11 cellular contexts compared by ENCODE assay signal in genomic region chr19:45323671-45324081, GRCh38. TPM values are rescaled to one million over a fixed set of nuclear protein-coding genes. Genes with fewer than 3 reads are reported as not detected.
DNase-seq lines count a peak whose midpoint lies in the region; ATAC-seq, FAIRE-seq and TF ChIP-seq lines count a peak whose summit lies in the region.
"Had no signal": no experiment of that assay in that cellular context is flagged by ENCODE, and none has a peak within 500 bp of the region (broad histone marks: within the 10 kb centered on the region; RNA-seq: fewer than 3 reads in every experiment).

No MANE protein-coding gene starts in this region.

- TF ChIP-seq CTCF in GM23338 (conservative IDR thresholded peaks at IDR 0.05; ENCODE audit: low read depth in 2 of 2) (no peak), K562 (IDR thresholded peaks at IDR 0.05 in 2 of 3, conservative IDR thresholded peaks at IDR 0.05 in 1 of 3; ENCODE audit: insufficient read depth in 2 of 3, low read depth in 1 of 3, low read length in 3 of 3) (no peak), retinal pigment epithelial cell (conservative IDR thresholded peaks at IDR 0.05; ENCODE audit: low read depth, low read length) (no peak)

- H3K4me3 Mint-ChIP-seq in GM23338, result peak overlapping the region; percentile 60
- no peak overlapping the region for H3K4me3 Mint-ChIP-seq in T-helper 2 cell treated with Interferon-gamma antibody and Interleukin-4, amounts not matched to agents 5 μg/mL and 100 μg/mL, for 36 hours

- TF ChIP-seq EP300 in K562 (IDR thresholded peaks at IDR 0.05; ENCODE audit: low read length), result no peak

- no peak overlapping the region for H3K27ac ChIP-seq in GM23338 (ENCODE audit: low read depth)
- no peak overlapping the region for H3K27ac ChIP-seq in K562 (ENCODE audit: extremely low read depth, low read depth, low read length)
- no peak overlapping the region for H3K27ac ChIP-seq in iPS DF 6.9 (ENCODE audit: low read length)

- no peak overlapping the region for H3K27ac Mint-ChIP-seq in GM23338
- H3K27ac Mint-ChIP-seq in T-helper 2 cell treated with Interferon-gamma antibody and Interleukin-4, amounts not matched to agents 5 μg/mL and 100 μg/mL, for 36 hours, result no peak overlapping the region

- DNase-seq in GM23338 (ENCODE audit: low spot score), result peak; percentile 75
- peak in 1 of 4 experiments; percentile 44 for DNase-seq in K562 (ENCODE audit: extremely low read depth in 1 of 4, low spot score in 3 of 4)
- no peak for DNase-seq in iPS DF 6.9 (ENCODE audit: low read depth, low spot score)
- no peak for DNase-seq in retinal pigment epithelial cell (ENCODE audit: low read depth)
- DNase-seq in T-helper 2 cell treated with Interferon-gamma antibody and Interleukin-4, amounts not matched to agents 5 μg/mL and 100 μg/mL, for 36 hours (ENCODE audit: low spot score), result no peak
- no peak for DNase-seq in GM19240 (ENCODE audit: insufficient read length, low spot score)
- no peak for DNase-seq in MG63

- FAIRE-seq in K562 (lab: Jason Lieb, UNC), result no peak
- FAIRE-seq: TTC549 had no signal

- H3K4me2 ChIP-seq in GM23338, result peak overlapping the region; percentile 85
- no peak overlapping the region for H3K4me2 ChIP-seq in K562 (ENCODE audit: insufficient read depth, low read length)

- H3K9me3 Mint-ChIP-seq in GM23338, result no peaks in the 10 kb centered on the region; the same call in 2 of the 3 replicates
- no peaks in the 10 kb centered on the region for H3K9me3 Mint-ChIP-seq in T-helper 2 cell treated with Interferon-gamma antibody and Interleukin-4, amounts not matched to agents 5 μg/mL and 100 μg/mL, for 36 hours

- CTCF ChIA-PET in K562 (lab: Yijun Ruan, JAX; ENCODE audit: low intra/inter-chr PET ratio), result no interaction called here

- H3K9ac ChIP-seq in K562 (ENCODE audit: insufficient read depth in 1 of 2, low read depth in 2 of 2, low read length in 2 of 2), result peak overlapping the region in 1 of 2 experiments; percentile 81; a peak in 2 of 4 replicates

- H3K27me3 Mint-ChIP-seq in GM23338 (ENCODE audit: insufficient read depth, low read depth, poor library complexity), result peaks cover 35% of the 10 kb centered on the region
- H3K27me3 Mint-ChIP-seq in T-helper 2 cell treated with Interferon-gamma antibody and Interleukin-4, amounts not matched to agents 5 μg/mL and 100 μg/mL, for 36 hours (ENCODE audit: low read depth), result peaks cover 26% of the 10 kb centered on the region

- 11% methylated on average over 15 of the region's 30 CpGs for WGBS in K562 (ENCODE audit: insufficient coverage, low coverage, missing lambda C conversion rate)
- WGBS in iPS DF 6.9 (ENCODE audit: insufficient coverage, insufficient read length), result no CpG with 5 or more reads among the region's 30 CpGs

- H3K9me2 ChIP-seq in GM23338 (ENCODE audit: insufficient read depth), result no peaks in the 10 kb centered on the region

- no peaks in the 10 kb centered on the region for H3K36me3 Mint-ChIP-seq in GM23338 (ENCODE audit: low read depth)
- H3K36me3 Mint-ChIP-seq in T-helper 2 cell treated with Interferon-gamma antibody and Interleukin-4, amounts not matched to agents 5 μg/mL and 100 μg/mL, for 36 hours (ENCODE audit: low read depth), result no peaks in the 10 kb centered on the region

- H3K4me1 Mint-ChIP-seq in GM23338, result peaks cover 18% of the 10 kb centered on the region
- H3K4me1 Mint-ChIP-seq in T-helper 2 cell treated with Interferon-gamma antibody and Interleukin-4, amounts not matched to agents 5 μg/mL and 100 μg/mL, for 36 hours (ENCODE audit: low read depth), result peaks cover 2% of the 10 kb centered on the region

- peaks cover 18% of the 10 kb centered on the region for H3K4me1 ChIP-seq in GM23338 (ENCODE audit: insufficient read depth)
- H3K4me1 ChIP-seq in K562 (replicated peaks in 1 of 2; ENCODE audit: control insufficient read depth in 2 of 2, insufficient read depth in 2 of 2, low read length in 2 of 2), result peaks cover 2 to 30% of the 10 kb centered on the region in 2 experiments; a peak in 3 of 5 replicates
- H3K4me1 ChIP-seq in iPS DF 6.9 (ENCODE audit: control insufficient read depth, insufficient read depth, low read length), result peaks cover 8% of the 10 kb centered on the region; the same call in 1 of the 2 replicates

- peak; percentile 59 for ATAC-seq in GM23338
- ATAC-seq in K562, result peak; percentile 9; the same call in 1 of the 3 replicates
- no peak for ATAC-seq in HG02852 (IDR thresholded peaks at IDR 0.05; ENCODE audit: unreplicated experiment)
- ATAC-seq: left lobe of liver had no signal

- intact Hi-C loops in K562 (cut with micrococcal nuclease), result no loop called here

- peak overlapping the region; percentile 59 for H3K4me3 ChIP-seq in GM23338
- no peak overlapping the region for H3K4me3 ChIP-seq in K562
- peak overlapping the region; percentile 24; the same call in 1 of the 2 replicates for H3K4me3 ChIP-seq in iPS DF 6.9 (ENCODE audit: low read length)
- peak overlapping the region; percentile 32 for H3K4me3 ChIP-seq in retinal pigment epithelial cell (ENCODE audit: low read length)
- H3K4me3 ChIP-seq in MG63, result no peak overlapping the region

- peak overlapping the region; percentile 93 for H2AFZ ChIP-seq in GM23338
- H2AFZ ChIP-seq in K562 (ENCODE audit: low read depth, low read length), result peak overlapping the region; percentile 61

- no peaks in the 10 kb centered on the region for H3K36me3 ChIP-seq in GM23338 (ENCODE audit: insufficient read depth)
- H3K36me3 ChIP-seq in K562 (ENCODE audit: control insufficient read depth, insufficient read depth, low read length), result no peaks in the 10 kb centered on the region
- H3K36me3 ChIP-seq in iPS DF 6.9 (ENCODE audit: control insufficient read depth, insufficient read depth, low read length), result no peaks in the 10 kb centered on the region
- no peaks in the 10 kb centered on the region for H3K36me3 ChIP-seq in MG63

- H3K9me3 ChIP-seq in K562 (replicated peaks; ENCODE audit: control insufficient read depth, insufficient read depth, low read depth, low read length) (no peaks in the 10 kb centered on the region), iPS DF 6.9 (ENCODE audit: control insufficient read depth, insufficient read depth, low read length) (no peaks in the 10 kb centered on the region), MG63 (no peaks in the 10 kb centered on the region)

- peaks cover 21% of the 10 kb centered on the region; the same call in 1 of the 2 replicates for H3F3A ChIP-seq in GM23338 (replicated peaks; ENCODE audit: low read depth)

- POLR2A ChIA-PET in K562 (lab: Yijun Ruan, JAX), result interaction anchor here (1.3 kb wide), 1 partner anchor 9 kb away, joined by 3 read pairs; no protein-coding TSS in a partner anchor

- TF ChIP-seq POLR2A in K562 (conservative IDR thresholded peaks at IDR 0.05), result no peak

- H4K20me1 ChIP-seq in GM23338 (replicated peaks; ENCODE audit: insufficient read depth), result no peaks in the 10 kb centered on the region
- no peaks in the 10 kb centered on the region for H4K20me1 ChIP-seq in K562 (replicated peaks; ENCODE audit: control insufficient read depth, insufficient read depth, low read length)

- H3K27me3 ChIP-seq in GM23338 (ENCODE audit: insufficient read depth) (peaks cover 28% of the 10 kb centered on the region), K562 (ENCODE audit: control insufficient read depth in 2 of 2, insufficient read depth in 2 of 2, low read length in 2 of 2) (no peaks in the 10 kb centered on the region), iPS DF 6.9 (ENCODE audit: control insufficient read depth, insufficient read depth, low read length) (no peaks in the 10 kb centered on the region), MG63 (no peaks in the 10 kb centered on the region)

- no TSS peak for BruUV-seq in K562 (replicated peaks; lab: Mats Ljungman, UMichigan)

- in situ Hi-C loops in K562 (cut with MboI), result no loop called here

- TF ChIP-seq RAD21 in K562 (CRISPR knock-in tag; conservative IDR thresholded peaks at IDR 0.05 in 1 of 2, IDR thresholded peaks at IDR 0.05 in 1 of 2), result no peak

- no peaks in the 10 kb centered on the region for H3K9me1 ChIP-seq in K562 (ENCODE audit: control insufficient read depth, insufficient read depth, low read length)

- H3K79me2 ChIP-seq in GM23338 (replicated peaks; ENCODE audit: insufficient read depth) (no peaks in the 10 kb centered on the region), K562 (ENCODE audit: control insufficient read depth, insufficient read depth, low read length) (no peaks in the 10 kb centered on the region)

RNA-seq across cellular contexts. Expression of gene CKM, which starts 1.0 kb away (rescaled TPM):
- total RNA-seq in GM23338 (2014; rRNA removed; shearing (Covaris generic)), result not detected in 2 replicates
- polyA plus RNA-seq in GM23338 (2016; fragmentation: Nextera tagmentation; extraction: Ambion mirVana), result 0.47 TPM in 1 of 2 replicates, not detected in the other
- not detected in 2 replicates for total RNA-seq in K562 (2011; cell fraction: chromatin; rRNA removed; ENCODE audit: low replicate concordance)
- not detected in 2 replicates for total RNA-seq in K562 (2011; cell fraction: nucleolus; rRNA removed)
- not detected in 2 replicates for total RNA-seq in K562 (2011; cell fraction: nucleoplasm; rRNA removed)
- not detected in 2 replicates for total RNA-seq in K562 (2014; rRNA removed)
- total RNA-seq in K562 (2014; rRNA removed; fragmentation: Illumina TruSeq; extraction: Trizol), result not detected in 2 replicates
- 0.14 and 0.15 TPM in 2 replicates for total RNA-seq in K562 (2015; rRNA removed; fragmentation: Illumina TruSeq; extraction: Trizol)
- total RNA-seq in K562 (2021), result 0.09 and 0.11 TPM in 2 replicates
- polyA plus RNA-seq in K562 (2011; rRNA removed), result 0.47 TPM in 1 of 2 replicates, not detected in the other
- polyA plus RNA-seq in K562 (2011; cell fraction: cytosol; rRNA removed), result 0.22 and 0.62 TPM in 2 replicates
- polyA plus RNA-seq in K562 (2011; cell fraction: nucleus; rRNA removed), result 0.10 and 0.70 TPM in 2 replicates
- 0.13 and 0.30 TPM in 2 replicates for polyA plus RNA-seq in K562 (2012)
- not detected in 2 replicates for polyA plus RNA-seq in K562 (2014; fragmentation: Illumina TruSeq; extraction: Trizol)
- polyA plus RNA-seq in K562 (2014; fragmentation: Nextera tagmentation; extraction: Ambion mirVana), result under 1 TPM; 0.06 TPM
- 0.08 and 0.17 TPM in 2 replicates for polyA plus RNA-seq in K562 (2014; rRNA removed)
- 0.18 TPM in 1 of 2 replicates, not detected in the other for polyA minus RNA-seq in K562 (2011; rRNA and poly(A)+ RNA removed)
- not detected in 2 replicates for polyA minus RNA-seq in K562 (2011; cell fraction: cytosol; rRNA and poly(A)+ RNA removed)
- polyA minus RNA-seq in K562 (2011; cell fraction: nucleus; rRNA and poly(A)+ RNA removed), result 0.33 TPM in 1 of 2 replicates, not detected in the other
- total RNA-seq in MG63 (2014; rRNA removed; shearing (Covaris generic); ENCODE audit: low replicate concordance), result not detected in 2 replicates
- total RNA-seq: dermis microvascular lymphatic vessel endothelial cell, left lobe of liver had no signal

RNA-seq across cellular contexts. Expression of gene KLC3, which starts 16.9 kb away (rescaled TPM):
- total RNA-seq in GM23338 (2014; rRNA removed; shearing (Covaris generic)), result 4.2 and 6.4 TPM in 2 replicates
- polyA plus RNA-seq in GM23338 (2016; fragmentation: Nextera tagmentation; extraction: Ambion mirVana) (2.8 and 3.1 TPM in 2 replicates), K562 (2011; rRNA removed) (0.60 and 0.95 TPM in 2 replicates), K562 (2014; fragmentation: Illumina TruSeq; extraction: Trizol) (0.21 and 0.43 TPM in 2 replicates), K562 (2014; fragmentation: Nextera tagmentation; extraction: Ambion mirVana) (under 1 TPM in 1 of 2 experiments, not detected in 1; 0.03 TPM), K562 (2014; rRNA removed) (0.58 and 0.90 TPM in 2 replicates)
- 0.86 and 1.9 TPM in 2 replicates for total RNA-seq in K562 (2011; cell fraction: chromatin; rRNA removed; ENCODE audit: low replicate concordance)
- total RNA-seq in K562 (2011; cell fraction: nucleolus; rRNA removed), result 1.3 and 1.6 TPM in 2 replicates
- 1.5 and 1.6 TPM in 2 replicates for total RNA-seq in K562 (2011; cell fraction: nucleoplasm; rRNA removed)
- total RNA-seq in K562 (2014; rRNA removed) (1.2 and 1.3 TPM in 2 replicates), K562 (2014; rRNA removed; fragmentation: Illumina TruSeq; extraction: Trizol) (0.22 TPM in 1 of 2 replicates, not detected in the other), K562 (2015; rRNA removed; fragmentation: Illumina TruSeq; extraction: Trizol) (0.19 TPM in 1 of 2 replicates, not detected in the other), K562 (2021) (0.56 and 0.71 TPM in 2 replicates)
- 0.80 and 1.6 TPM in 2 replicates for polyA plus RNA-seq in K562 (2011; cell fraction: cytosol; rRNA removed)
- 1.0 and 2.1 TPM in 2 replicates for polyA plus RNA-seq in K562 (2011; cell fraction: nucleus; rRNA removed)
- polyA plus RNA-seq in K562 (2012), result 0.55 and 0.86 TPM in 2 replicates
- 0.15 and 0.35 TPM in 2 replicates for polyA minus RNA-seq in K562 (2011; rRNA and poly(A)+ RNA removed)
- polyA minus RNA-seq in K562 (2011; cell fraction: cytosol; rRNA and poly(A)+ RNA removed), result 1.0 TPM in 1 of 2 replicates, not detected in the other
- polyA minus RNA-seq in K562 (2011; cell fraction: nucleus; rRNA and poly(A)+ RNA removed), result 0.22 TPM in 1 of 2 replicates, not detected in the other
- not detected in 2 replicates for total RNA-seq in MG63 (2014; rRNA removed; shearing (Covaris generic); ENCODE audit: low replicate concordance)
- total RNA-seq: left lobe of liver had no signal

RNA-seq across cellular contexts. Expression of gene ERCC2, which starts 46.7 kb away (rescaled TPM):
- total RNA-seq in GM23338 (2014; rRNA removed; shearing (Covaris generic)), result 81.1 and 84.7 TPM in 2 replicates
- 33.3 and 39.4 TPM in 2 replicates for polyA plus RNA-seq in GM23338 (2016; fragmentation: Nextera tagmentation; extraction: Ambion mirVana)
- 133 and 285 TPM in 2 replicates for total RNA-seq in K562 (2011; cell fraction: chromatin; rRNA removed; ENCODE audit: low replicate concordance)
- total RNA-seq in K562 (2011; cell fraction: nucleolus; rRNA removed), result 121 and 134 TPM in 2 replicates
- 92.9 and 95.2 TPM in 2 replicates for total RNA-seq in K562 (2011; cell fraction: nucleoplasm; rRNA removed)
- total RNA-seq in K562 (2014; rRNA removed), result 26.4 and 29.8 TPM in 2 replicates
- total RNA-seq in K562 (2014; rRNA removed; fragmentation: Illumina TruSeq; extraction: Trizol), result 12.0 and 15.0 TPM in 2 replicates
- total RNA-seq in K562 (2015; rRNA removed; fragmentation: Illumina TruSeq; extraction: Trizol), result 12.9 and 13.9 TPM in 2 replicates
- total RNA-seq in K562 (2021), result 55.9 and 57.7 TPM in 2 replicates
- polyA plus RNA-seq in K562 (2011; rRNA removed), result 23.4 and 52.4 TPM in 2 replicates
- 23.5 and 48.2 TPM in 2 replicates for polyA plus RNA-seq in K562 (2011; cell fraction: cytosol; rRNA removed)
- 142 and 172 TPM in 2 replicates for polyA plus RNA-seq in K562 (2011; cell fraction: nucleus; rRNA removed)
- polyA plus RNA-seq in K562 (2012), result 37.7 and 45.1 TPM in 2 replicates
- polyA plus RNA-seq in K562 (2014; fragmentation: Illumina TruSeq; extraction: Trizol), result 28.5 and 32.7 TPM in 2 replicates
- polyA plus RNA-seq in K562 (2014; fragmentation: Nextera tagmentation; extraction: Ambion mirVana), result 1 to 10 TPM; 2.2 to 2.4 TPM
- 31.1 and 31.6 TPM in 2 replicates for polyA plus RNA-seq in K562 (2014; rRNA removed)
- 51.5 and 54.5 TPM in 2 replicates for polyA minus RNA-seq in K562 (2011; rRNA and poly(A)+ RNA removed)
- polyA minus RNA-seq in K562 (2011; cell fraction: cytosol; rRNA and poly(A)+ RNA removed), result 26.8 and 33.6 TPM in 2 replicates
- 37.0 and 57.0 TPM in 2 replicates for polyA minus RNA-seq in K562 (2011; cell fraction: nucleus; rRNA and poly(A)+ RNA removed)
- 53.5 and 71.9 TPM in 2 replicates for total RNA-seq in MG63 (2014; rRNA removed; shearing (Covaris generic); ENCODE audit: low replicate concordance)

Comparison
In these comparisons a context has a peak if more than half of its experiments do, and no peak if none do; other contexts are left out.
1. H3K4me3 ChIP-seq: peak in GM23338 (single experiment), iPS DF 6.9 (single experiment) and retinal pigment epithelial cell (single experiment); none in K562 (single experiment) and MG63 (single experiment).